In genomic region chr3:111548060-111548459, GRCh38 we compare ENCODE assay signal across 11 cellular contexts. TPM values are rescaled to one million over a fixed set of nuclear protein-coding genes. Genes with fewer than 3 reads are reported as not detected.
A peak's percentile ranks its signal among the peaks of the same experiment; 100 is the strongest.
DNase-seq lines count a peak whose midpoint lies in the region; ATAC-seq and TF ChIP-seq lines count a peak whose summit lies in the region.
"Had no signal": no experiment of that assay in that cellular context is flagged by ENCODE, and none has a peak within 500 bp of the region (broad histone marks: within the 10 kb centered on the region; RNA-seq: fewer than 3 reads in every experiment).

No MANE protein-coding gene starts in this region.

- no peak for DNase-seq in activated naive CD4-positive, alpha-beta T cell treated with anti-CD3 and anti-CD28 coated beads, Interleukin-2, amount 50 U/mL, for 72 hours (ENCODE audit: low spot score in 2 of 2)
- no peak for DNase-seq in activated naive CD4-positive, alpha-beta T cell treated with Interleukin-2 at 50 U/mL for 16 hours
- DNase-seq in SK-MEL-5 (ENCODE audit: low read depth, low spot score) (peak; percentile 32), Right ventricle myocardium inferior (ENCODE audit: missing footprints) (no peak), DMS 273 (lab: John Stamatoyannopoulos, UW; ENCODE audit: unreplicated experiment) (no peak), NCI-H748 (lab: John Stamatoyannopoulos, UW; ENCODE audit: unreplicated experiment) (no peak), heart left ventricle (no peak)
- DNase-seq: sigmoid colon had no signal

- H3K9me3 ChIP-seq in heart left ventricle, result no peaks in the 10 kb centered on the region
- H3K9me3 ChIP-seq: sigmoid colon, SJSA1 had no signal

- H3K4me1 ChIP-seq in heart left ventricle, result peaks cover 0 to 8% (median 0%) of the 10 kb centered on the region in 12 donors
- H3K4me1 ChIP-seq: sigmoid colon had no signal

- H3K36me3 Mint-ChIP-seq in activated naive CD4-positive, alpha-beta T cell treated with anti-CD3 and anti-CD28 coated beads, Interleukin-2, amount 50 U/mL, for 72 hours, result peaks cover 21 to 33% of the 10 kb centered on the region in 2 donors

- in situ Hi-C loops in SK-MEL-5 (cut with HindIII; ENCODE audit: low pct_unique_long_range_greater_than_20kb, low sequenced_read_pairs), result no loop called here

- H3K27ac Mint-ChIP-seq in activated naive CD4-positive, alpha-beta T cell treated with anti-CD3 and anti-CD28 coated beads, Interleukin-2, amount 50 U/mL, for 72 hours, result no peak overlapping the region

- no peaks in the 10 kb centered on the region for H3K9me3 Mint-ChIP-seq in activated naive CD4-positive, alpha-beta T cell treated with anti-CD3 and anti-CD28 coated beads, Interleukin-2, amount 50 U/mL, for 72 hours

- TF ChIP-seq CTCF in heart left ventricle (IDR thresholded peaks at IDR 0.05), result no peak

- H3K27ac ChIP-seq in heart left ventricle, result peak overlapping the region in 1 of 12 donors; percentile 43
- H3K27ac ChIP-seq: sigmoid colon, SJSA1 had no signal

- H3K4me3 ChIP-seq in heart left ventricle, result peak overlapping the region in 1 of 12 donors; percentile 4
- H3K4me3 ChIP-seq: sigmoid colon, SJSA1 had no signal

- intact Hi-C loops in Right ventricle myocardium inferior (cut with DNase I) (no loop called here), heart left ventricle (cut with DNase I) (no loop called here)

- peak; percentile 53 to 62 for ATAC-seq in activated naive CD4-positive, alpha-beta T cell treated with anti-CD3 and anti-CD28 coated beads, Interleukin-2, amount 50 U/mL, for 72 hours
- ATAC-seq in HG02885 (IDR thresholded peaks at IDR 0.05; ENCODE audit: poor library complexity, unreplicated experiment) (peak; percentile 72), Right ventricle myocardium inferior (no peak), heart left ventricle (no peak)

- 74 to 84% (median 82%) methylated on average over 1 of the region's 1 CpG for WGBS in heart left ventricle, 4 donors

- H3K27me3 ChIP-seq in heart left ventricle, result no peaks in the 10 kb centered on the region
- H3K27me3 ChIP-seq: sigmoid colon, SJSA1 had no signal

- no peaks in the 10 kb centered on the region for H3K36me3 ChIP-seq in heart left ventricle
- H3K36me3 ChIP-seq: sigmoid colon, SJSA1 had no signal

- TF ChIP-seq POLR2A in heart left ventricle (IDR thresholded peaks at IDR 0.05), result no peak

RNA-seq across cellular contexts. Expression of gene CD96, which starts 6.1 kb away (rescaled TPM):
- 10 to 100 TPM; 31.7 to 97.9 TPM for total RNA-seq in activated naive CD4-positive, alpha-beta T cell treated with anti-CD3 and anti-CD28 coated beads, Interleukin-2, amount 50 U/mL, for 72 hours
- total RNA-seq in SK-MEL-5 (2014; rRNA removed; shearing (Covaris generic)), result 60.5 and 72.2 TPM in 2 replicates
- polyA plus RNA-seq in SK-MEL-5 (2015; cell fraction: cytosol; rRNA removed), result 42.5 and 45.5 TPM in 2 replicates
- polyA plus RNA-seq in SK-MEL-5 (2015; cell fraction: nucleus; rRNA removed), result 14.7 and 35.3 TPM in 2 replicates
- total RNA-seq in Right ventricle myocardium inferior (0.35 TPM), heart left ventricle (1 to 10 TPM in 2 of 9 donors, under 1 TPM in 3, not detected in 4; 0.21 to 4.4 (median 0.33) TPM)
- under 1 TPM; 0.08 to 0.26 TPM for polyA plus RNA-seq in heart left ventricle
- total RNA-seq: Daoy had no signal

RNA-seq across cellular contexts. Expression of gene ZBED2, which starts 47.1 kb away (rescaled TPM):
- 100 to 1,000 TPM; 306 to 517 TPM for total RNA-seq in activated naive CD4-positive, alpha-beta T cell treated with anti-CD3 and anti-CD28 coated beads, Interleukin-2, amount 50 U/mL, for 72 hours
- not detected in 2 replicates for total RNA-seq in SK-MEL-5 (2014; rRNA removed; shearing (Covaris generic))
- not detected in 2 replicates for polyA plus RNA-seq in SK-MEL-5 (2015; cell fraction: cytosol; rRNA removed)
- polyA plus RNA-seq in SK-MEL-5 (2015; cell fraction: nucleus; rRNA removed), result not detected in 2 replicates
- total RNA-seq in Right ventricle myocardium inferior (not detected), heart left ventricle (under 1 TPM in 3 of 9 donors, not detected in 6; 0.12 to 0.93 (median 0.56) TPM)
- not detected for polyA plus RNA-seq in heart left ventricle
- total RNA-seq: sigmoid colon, SJSA1 had no signal

Comparison
In these comparisons a context has a peak if more than half of its experiments do, and no peak if none do; other contexts are left out.
1. ATAC-seq: peak in activated naive CD4-positive, alpha-beta T cell treated with anti-CD3 and anti-CD28 coated beads, Interleukin-2, amount 50 U/mL, for 72 hours (2 of 2) and HG02885 (single experiment); none in Right ventricle myocardium inferior (single experiment) and heart left ventricle (0 of 4).
2. RNA of gene CD96, which starts 6.1 kb away (total RNA-seq): 31.7 to 97.9 TPM in activated naive CD4-positive, alpha-beta T cell treated with anti-CD3 and anti-CD28 coated beads, Interleukin-2, amount 50 U/mL, for 72 hours and 60.5 to 72.2 TPM in SK-MEL-5; 0.35 TPM in Right ventricle myocardium inferior (single experiment) and 0.21 to 4.4 TPM in heart left ventricle; every median in the first group is over 4 times any median in the second.
3. RNA of gene ZBED2, which starts 47.1 kb away (total RNA-seq): 306 to 517 TPM in activated naive CD4-positive, alpha-beta T cell treated with anti-CD3 and anti-CD28 coated beads, Interleukin-2, amount 50 U/mL, for 72 hours; not detected in Right ventricle myocardium inferior (single experiment), not detected in SK-MEL-5 and 0.12 to 0.93 TPM in heart left ventricle; every median in the first group is over 100 times any median in the second.